10 cellular contexts compared by ENCODE assay signal in genomic region chr3:134363381-134363755, GRCh38. TPM values are rescaled to one million over a fixed set of nuclear protein-coding genes. Genes with fewer than 3 reads are reported as not detected.
A peak's percentile ranks its signal among the peaks of the same experiment; 100 is the strongest.
DNase-seq lines count a peak whose midpoint lies in the region; ATAC-seq, FAIRE-seq and TF ChIP-seq lines count a peak whose summit lies in the region.
"Had no signal": no experiment of that assay in that cellular context is flagged by ENCODE, and none has a peak within 500 bp of the region (broad histone marks: within the 10 kb centered on the region; RNA-seq: fewer than 3 reads in every experiment).

No MANE protein-coding gene starts in this region.

- H3K4me2 ChIP-seq in IMR-90 (ENCODE audit: low read depth, low read length) (peak overlapping the region; percentile 51; the same call in 1 of the 2 replicates), H1 (ENCODE audit: insufficient read depth in 1 of 2, low read depth in 2 of 2, low read length in 2 of 2) (peak overlapping the region; percentile 55 to 62; a peak in 3 of 4 replicates)

- H2BK5ac ChIP-seq in IMR-90 (ENCODE audit: low read depth, low read length, poor library complexity, severe bottlenecking): peak overlapping the region; percentile 87
- H2BK5ac ChIP-seq in H1 (ENCODE audit: low read depth, low read length): peak overlapping the region; percentile 98

- H3K36me3 ChIP-seq in A673 (ENCODE audit: insufficient read depth, low read length, poor library complexity, severe bottlenecking): peaks cover 86% of the 10 kb centered on the region
- peaks cover 93% of the 10 kb centered on the region for H3K36me3 ChIP-seq in IMR-90 (ENCODE audit: control insufficient read depth, insufficient read depth, low read length)
- H3K36me3 ChIP-seq in H1 (ENCODE audit: control insufficient read depth in 2 of 4, insufficient read depth in 4 of 4, low read length in 3 of 4): peaks cover 36 to 91% (median 64%) of the 10 kb centered on the region in 4 experiments

- dilution Hi-C loops in IMR-90 (cut with HindIII; ENCODE audit: low sequenced_read_pairs, unreplicated experiment): no loop called here

- H2AK5ac ChIP-seq in IMR-90 (ENCODE audit: low read depth, low read length) (peak overlapping the region; percentile 82), H1 (ENCODE audit: low read depth, low read length) (peak overlapping the region; percentile 99)

- H3K9me3 ChIP-seq in A673 (ENCODE audit: low read depth, low read length, poor library complexity, severe bottlenecking) (no peaks in the 10 kb centered on the region), IMR-90 (ENCODE audit: control insufficient read depth, insufficient read depth, low read length) (no peaks in the 10 kb centered on the region), H1 (ENCODE audit: insufficient read depth in 2 of 2, low read depth in 1 of 2, low read length in 1 of 2) (no peaks in the 10 kb centered on the region)

- POLR2A ChIA-PET in A673 (lab: Charles Lee; ENCODE audit: low non-redundant PET) (interaction anchor here (0.6 kb wide), 2 partner anchors 101 to 618 kb away, joined by 5 to 18 read pairs; no protein-coding TSS in a partner anchor), IMR-90 (lab: Charles Lee; ENCODE audit: unreplicated experiment) (interaction anchor here (1.3 to 2.8 kb wide), 4 partner anchors 9 to 35 kb away, joined by 3 to 12 read pairs (median 6); partner anchors contain the start of gene AMOTL2), H1 (lab: Charles Lee; ENCODE audit: partially characterized antibody) (interaction anchor here (0.8 to 45.2 kb wide), 14 partner anchors 2 to 113 kb away, joined by 3 to 1731 read pairs (median 5); partner anchors contain the start of genes AMOTL2 and RYK)

- H2BK15ac ChIP-seq in IMR-90 (ENCODE audit: low read depth, low read length) (peak overlapping the region; percentile 49; the same call in 2 of the 3 replicates), H1 (ENCODE audit: low read length) (0 out of 2 replicates have a peak overlapping the region, but pooled peaks have one; percentile 7)

- H3K27ac ChIP-seq in A673 (ENCODE audit: low read depth, low read length, poor library complexity, severe bottlenecking): peak overlapping the region; percentile 90
- H3K27ac ChIP-seq in IMR-90 (ENCODE audit: insufficient read depth, low read length): peak overlapping the region; percentile 82
- peak overlapping the region; percentile 26; the same call in 1 of the 2 replicates for H3K27ac ChIP-seq in H1 (ENCODE audit: low read depth, low read length)

- H4K91ac ChIP-seq in IMR-90 (ENCODE audit: insufficient read depth, low read depth, low read length): peak overlapping the region; percentile 95
- peak overlapping the region; percentile 91 for H4K91ac ChIP-seq in H1 (replicated peaks; ENCODE audit: insufficient read length, low read length)

- H2BK20ac ChIP-seq in IMR-90 (ENCODE audit: low read depth, low read length) (peak overlapping the region; percentile 72; the same call in 1 of the 2 replicates), H1 (ENCODE audit: low read length) (peak overlapping the region; percentile 98)

- H3K23me2 ChIP-seq in H1 (ENCODE audit: low read depth, low read length): peaks cover 2% of the 10 kb centered on the region

- H2AFZ ChIP-seq in IMR-90 (replicated peaks; ENCODE audit: low read length, poor library complexity): no peak overlapping the region
- H2AFZ ChIP-seq in H1 (ENCODE audit: low read length): no peak overlapping the region

- H3K9me3 Mint-ChIP-seq in natural killer cell treated with Interleukin-12 subunit alpha and Interleukin-12 subunit beta and Interleukin-15 and Interleukin-18, amount 100 ng/mL, for 72 hours: no peaks in the 10 kb centered on the region
- H3K9me3 Mint-ChIP-seq in activated T-helper 1 cell treated with anti-CD3 and anti-CD28 coated beads, Interleukin-12 subunit alpha, Interleukin-12 subunit beta, Interleukin-2, Interleukin-4 antibody, amounts not matched to agents 30 ng/mL and 10 ng/mL and 1 ng/mL, durations not matched to agents 14 hours and 24 hours and 36 hours: no peaks in the 10 kb centered on the region
- H3K9me3 Mint-ChIP-seq: activated CD4-positive, alpha-beta T cell treated with anti-CD3 and anti-CD28 coated beads, Interleukin-2, amount 10 ng/mL, durations not matched to agents 7 days and 5 days had no signal

- peak overlapping the region; percentile 83 for H3K23ac ChIP-seq in IMR-90 (ENCODE audit: low read depth, low read length)
- H3K23ac ChIP-seq in H1 (ENCODE audit: insufficient read length): no peak overlapping the region

- no peaks in the 10 kb centered on the region for H3K79me2 ChIP-seq in H1 (ENCODE audit: control insufficient read depth in 1 of 2, insufficient read depth in 2 of 2, low read length in 2 of 2)

- no peak for TF ChIP-seq RAD21 in IMR-90 (IDR thresholded peaks at IDR 0.05; ENCODE audit: low read length)
- TF ChIP-seq RAD21 in H1 (IDR thresholded peaks at IDR 0.05 in 1 of 2, conservative IDR thresholded peaks at IDR 0.05 in 1 of 2; ENCODE audit: low read depth in 2 of 2, low read length in 2 of 2): no peak

- peak overlapping the region; percentile 94 for H3K14ac ChIP-seq in IMR-90 (replicated peaks; ENCODE audit: low read depth, low read length)
- no peak overlapping the region for H3K14ac ChIP-seq in H1 (ENCODE audit: insufficient read length)

- H2BK120ac ChIP-seq in IMR-90 (ENCODE audit: low read depth, low read length) (peak overlapping the region; percentile 86), H1 (replicated peaks; ENCODE audit: low read depth, low read length) (peak overlapping the region; percentile 49)

- DNase-seq in A673 (ENCODE audit: low spot score) (no peak), IMR-90 (no peak), H1 (ENCODE audit: low read depth in 1 of 2, low spot score in 2 of 2) (no peak), cerebellar cortex (ENCODE audit: low spot score) (no peak), GM10266 (ENCODE audit: extremely low spot score) (no peak)
- DNase-seq in natural killer cell treated with Interleukin-12 subunit alpha and Interleukin-12 subunit beta and Interleukin-15 and Interleukin-18, amount 100 ng/mL, for 72 hours (ENCODE audit: low spot score): peak; percentile 31
- no peak for DNase-seq in activated T-helper 1 cell treated with anti-CD3 and anti-CD28 coated beads, Interleukin-12 subunit alpha, Interleukin-12 subunit beta, Interleukin-2, Interleukin-4 antibody, amounts not matched to agents 30 ng/mL and 10 ng/mL and 1 ng/mL, durations not matched to agents 14 hours and 24 hours and 36 hours (ENCODE audit: low spot score)
- DNase-seq: activated CD4-positive, alpha-beta T cell treated with anti-CD3 and anti-CD28 coated beads, Interleukin-2, amount 10 ng/mL, durations not matched to agents 7 days and 5 days; DMS53 had no signal

- H3K56ac ChIP-seq in IMR-90 (ENCODE audit: extremely low read depth, insufficient read depth, low read length) (peak overlapping the region; percentile 89), H1 (replicated peaks; ENCODE audit: insufficient read length, low read depth, low read length) (no peak overlapping the region)

- H3K9ac ChIP-seq in IMR-90 (ENCODE audit: low read depth, low read length) (peak overlapping the region; percentile 74), H1 (replicated peaks in 1 of 4; ENCODE audit: extremely low read depth in 1 of 4, low read depth in 3 of 4, low read length in 3 of 4) (peak overlapping the region in 1 of 4 experiments; percentile 31; a peak in 1 of 7 replicates)

- peak overlapping the region; percentile 28 for H3K4me3 Mint-ChIP-seq in natural killer cell treated with Interleukin-12 subunit alpha and Interleukin-12 subunit beta and Interleukin-15 and Interleukin-18, amount 100 ng/mL, for 72 hours
- H3K4me3 Mint-ChIP-seq in activated T-helper 1 cell treated with anti-CD3 and anti-CD28 coated beads, Interleukin-12 subunit alpha, Interleukin-12 subunit beta, Interleukin-2, Interleukin-4 antibody, amounts not matched to agents 30 ng/mL and 10 ng/mL and 1 ng/mL, durations not matched to agents 14 hours and 24 hours and 36 hours: no peak overlapping the region
- H3K4me3 Mint-ChIP-seq: activated CD4-positive, alpha-beta T cell treated with anti-CD3 and anti-CD28 coated beads, Interleukin-2, amount 10 ng/mL, durations not matched to agents 7 days and 5 days had no signal

- no peak overlapping the region for H3K27ac Mint-ChIP-seq in natural killer cell treated with Interleukin-12 subunit alpha and Interleukin-12 subunit beta and Interleukin-15 and Interleukin-18, amount 100 ng/mL, for 72 hours
- no peak overlapping the region for H3K27ac Mint-ChIP-seq in activated T-helper 1 cell treated with anti-CD3 and anti-CD28 coated beads, Interleukin-12 subunit alpha, Interleukin-12 subunit beta, Interleukin-2, Interleukin-4 antibody, amounts not matched to agents 30 ng/mL and 10 ng/mL and 1 ng/mL, durations not matched to agents 14 hours and 24 hours and 36 hours
- H3K27ac Mint-ChIP-seq: activated CD4-positive, alpha-beta T cell treated with anti-CD3 and anti-CD28 coated beads, Interleukin-2, amount 10 ng/mL, durations not matched to agents 7 days and 5 days had no signal

- H3K36me3 Mint-ChIP-seq in natural killer cell treated with Interleukin-12 subunit alpha and Interleukin-12 subunit beta and Interleukin-15 and Interleukin-18, amount 100 ng/mL, for 72 hours: no peaks in the 10 kb centered on the region
- H3K36me3 Mint-ChIP-seq in activated T-helper 1 cell treated with anti-CD3 and anti-CD28 coated beads, Interleukin-12 subunit alpha, Interleukin-12 subunit beta, Interleukin-2, Interleukin-4 antibody, amounts not matched to agents 30 ng/mL and 10 ng/mL and 1 ng/mL, durations not matched to agents 14 hours and 24 hours and 36 hours (ENCODE audit: low read depth): no peaks in the 10 kb centered on the region

- H3K4ac ChIP-seq in IMR-90 (ENCODE audit: low read depth, low read length) (peak overlapping the region; percentile 93), H1 (replicated peaks; ENCODE audit: insufficient read length, low read depth, low read length) (peak overlapping the region; percentile 55)

- peaks cover 14 to 19% of the 10 kb centered on the region in 2 donors for H3K27me3 Mint-ChIP-seq in natural killer cell treated with Interleukin-12 subunit alpha and Interleukin-12 subunit beta and Interleukin-15 and Interleukin-18, amount 100 ng/mL, for 72 hours
- peaks cover 33% of the 10 kb centered on the region for H3K27me3 Mint-ChIP-seq in activated T-helper 1 cell treated with anti-CD3 and anti-CD28 coated beads, Interleukin-12 subunit alpha, Interleukin-12 subunit beta, Interleukin-2, Interleukin-4 antibody, amounts not matched to agents 30 ng/mL and 10 ng/mL and 1 ng/mL, durations not matched to agents 14 hours and 24 hours and 36 hours (ENCODE audit: insufficient read depth)

- H2AK9ac ChIP-seq in IMR-90 (replicated peaks; ENCODE audit: low read depth, low read length, poor library complexity): peak overlapping the region; percentile 89

- H3K4me1 Mint-ChIP-seq in natural killer cell treated with Interleukin-12 subunit alpha and Interleukin-12 subunit beta and Interleukin-15 and Interleukin-18, amount 100 ng/mL, for 72 hours (ENCODE audit: low read depth in 2 of 2): peaks cover 15 to 19% of the 10 kb centered on the region in 2 donors
- peaks cover 13% of the 10 kb centered on the region for H3K4me1 Mint-ChIP-seq in activated T-helper 1 cell treated with anti-CD3 and anti-CD28 coated beads, Interleukin-12 subunit alpha, Interleukin-12 subunit beta, Interleukin-2, Interleukin-4 antibody, amounts not matched to agents 30 ng/mL and 10 ng/mL and 1 ng/mL, durations not matched to agents 14 hours and 24 hours and 36 hours (ENCODE audit: low read depth)

- H3K79me1 ChIP-seq in IMR-90 (ENCODE audit: low read depth in 1 of 2, low read length in 2 of 2) (peaks cover 29 to 83% of the 10 kb centered on the region in 2 experiments; a peak in 3 of 4 replicates), H1 (ENCODE audit: low read depth, low read length) (peaks cover 7% of the 10 kb centered on the region; the same call in 1 of the 2 replicates)

- H4K8ac ChIP-seq in IMR-90 (ENCODE audit: low read depth in 2 of 2, low read length in 2 of 2) (peak overlapping the region; percentile 82 to 90), H1 (ENCODE audit: extremely low read depth, insufficient read depth, low read length) (no peak overlapping the region)

- peaks cover 64% of the 10 kb centered on the region for H3K4me1 ChIP-seq in A673 (ENCODE audit: insufficient read depth, low read length, poor library complexity, severe bottlenecking)
- peaks cover 83% of the 10 kb centered on the region for H3K4me1 ChIP-seq in IMR-90 (ENCODE audit: control insufficient read depth, insufficient read depth, low read length)
- peaks cover 18 to 30% (median 26%) of the 10 kb centered on the region in 4 experiments for H3K4me1 ChIP-seq in H1 (replicated peaks in 1 of 4; ENCODE audit: control insufficient read depth in 3 of 4, insufficient read depth in 4 of 4, low read length in 3 of 4)

- H4K20me1 ChIP-seq in IMR-90 (ENCODE audit: insufficient read depth, low read length) (peaks cover 95% of the 10 kb centered on the region), H1 (replicated peaks in 1 of 2; ENCODE audit: control insufficient read depth in 1 of 2, insufficient read depth in 2 of 2, low read length in 2 of 2) (peaks cover 0 to 6% of the 10 kb centered on the region in 2 experiments)

- peak; percentile 72 for FAIRE-seq in H1 (lab: Jason Lieb, UNC)

- in situ Hi-C loops in IMR-90 (cut with MboI; ENCODE audit: low sequenced_read_pairs): no loop called here

- H3K4me3 ChIP-seq in A673 (ENCODE audit: low read depth, low read length, poor library complexity, severe bottlenecking) (peak overlapping the region; percentile 23), IMR-90 (ENCODE audit: insufficient read depth, low read depth, low read length) (no peak overlapping the region), H1 (ENCODE audit: extremely low read depth in 1 of 4, insufficient read depth in 2 of 4, low read depth in 3 of 4, low read length in 4 of 4) (peak overlapping the region in 1 of 4 experiments; percentile 44; a peak in 1 of 8 replicates)

- H4K5ac ChIP-seq in IMR-90 (ENCODE audit: low read depth, low read length) (peak overlapping the region; percentile 50), H1 (ENCODE audit: insufficient read length, low read depth, low read length) (peak overlapping the region; percentile 0)

- peak overlapping the region; percentile 98 for H2BK12ac ChIP-seq in H1 (ENCODE audit: low read depth, low read length)

- no TSS peak for BruUV-seq in A673 (replicated peaks; lab: Mats Ljungman, UMichigan)
- BruUV-seq in IMR-90 (replicated peaks; lab: Mats Ljungman, UMichigan): no TSS peak

- peaks cover 24% of the 10 kb centered on the region; the same call in 1 of the 2 replicates for H3K9me1 ChIP-seq in IMR-90 (ENCODE audit: insufficient read depth, low read length)

- peak overlapping the region; percentile 63 for H3K18ac ChIP-seq in IMR-90 (ENCODE audit: low read depth, low read length)
- peak overlapping the region; percentile 94; the same call in 1 of the 2 replicates for H3K18ac ChIP-seq in H1 (ENCODE audit: extremely low read depth, low read length)

- ATAC-seq in IMR-90 (ENCODE audit: low read depth) (no peak), HG03469 (IDR thresholded peaks at IDR 0.05; ENCODE audit: unreplicated experiment) (no peak)
- ATAC-seq in natural killer cell treated with Interleukin-12 subunit alpha and Interleukin-12 subunit beta and Interleukin-15 and Interleukin-18, amount 100 ng/mL, for 72 hours: no peak

- no peaks in the 10 kb centered on the region for H3K27me3 ChIP-seq in A673 (replicated peaks; ENCODE audit: insufficient read depth, low read depth, low read length, poor library complexity)
- no peaks in the 10 kb centered on the region for H3K27me3 ChIP-seq in IMR-90 (ENCODE audit: control insufficient read depth, insufficient read depth, low read length)
- H3K27me3 ChIP-seq in H1 (replicated peaks in 1 of 4; ENCODE audit: control insufficient read depth in 3 of 4, extremely low read depth in 1 of 4, insufficient read depth in 3 of 4, low read length in 3 of 4): no peaks in the 10 kb centered on the region; a peak in 1 of 7 replicates

- TF ChIP-seq EP300 in H1 (IDR thresholded peaks at IDR 0.05; ENCODE audit: borderline replicate concordance in 1 of 2, low read depth in 2 of 2, low read length in 2 of 2): no peak

- no CpG with 5 or more reads among the region's 3 CpGs for WGBS in IMR-90 (ENCODE audit: extremely low coverage in 2 of 2, insufficient read length in 1 of 2), 2 experiments
- WGBS in H1 (ENCODE audit: extremely low coverage in 1 of 2, insufficient coverage in 1 of 2, insufficient read length in 1 of 2, insufficient replicate concordance in 2 of 2, low coverage in 1 of 2, low lambda C conversion rate in 2 of 2, missing lambda C conversion rate in 1 of 2), 2 experiments: 64% methylated on average over 3 of the region's 3 CpGs; no CpG with 5 or more reads in 1 of the 2 experiments

- TF ChIP-seq POLR2A in IMR-90 (IDR thresholded peaks at IDR 0.05; ENCODE audit: low read depth, low read length) (no peak; the same call in 1 of the 2 replicates), H1 (IDR thresholded peaks at IDR 0.05; ENCODE audit: control extremely low read depth in 1 of 2, low read depth in 2 of 2, low read length in 2 of 2) (peak in 1 of 2 experiments; percentile 5; a peak in 1 of 3 replicates)

- intact Hi-C loops in A673 (cut with micrococcal nuclease; ENCODE audit: unreplicated experiment) (loop anchor here (5.0 kb wide), 1 partner anchor 36 kb away; no protein-coding TSS in a partner anchor), IMR-90 (cut with micrococcal nuclease) (loop anchor here (5.0 kb wide), 1 partner anchor 151 kb away; no protein-coding TSS in a partner anchor)
- intact Hi-C loops in activated T-helper 1 cell treated with anti-CD3 and anti-CD28 coated beads, Interleukin-12 subunit alpha, Interleukin-12 subunit beta, Interleukin-2, Interleukin-4 antibody, amounts not matched to agents 30 ng/mL and 10 ng/mL and 1 ng/mL, durations not matched to agents 14 hours and 24 hours and 36 hours (cut with micrococcal nuclease): no loop called here

- TF ChIP-seq CTCF in A673 (conservative IDR thresholded peaks at IDR 0.05; ENCODE audit: low read depth, low read length) (no peak), IMR-90 (conservative IDR thresholded peaks at IDR 0.05; ENCODE audit: low read depth, low read length) (no peak), H1 (IDR thresholded peaks at IDR 0.05; ENCODE audit: control extremely low read depth in 1 of 3, insufficient read depth in 1 of 3, low read depth in 1 of 3, low read length in 3 of 3) (no peak), GM10266 (IDR thresholded peaks at IDR 0.05; ENCODE audit: control insufficient read depth, insufficient read depth, low read depth, missing control alignments) (no peak)

- CTCF ChIA-PET in A673 (lab: Charles Lee): interaction anchor here (1.9 kb wide), 1 partner anchor 54 kb away, joined by 6 read pairs; no protein-coding TSS in a partner anchor
- CTCF ChIA-PET in IMR-90 (lab: Yijun Ruan, JAX): no interaction called here
- CTCF ChIA-PET in H1 (lab: Charles Lee; ENCODE audit: partially characterized antibody): interaction anchor here (0.7 to 13.1 kb wide), 24 partner anchors 8 to 155 kb away, joined by 3 to 144 read pairs (median 4); partner anchors contain the start of gene AMOTL2

RNA-seq across cellular contexts. Expression of gene AMOTL2, which starts 10.9 kb away (rescaled TPM):
- total RNA-seq in A673 (2021) (38.9 and 59.6 TPM in 2 replicates), IMR-90 (2012; rRNA removed) (162 and 172 TPM in 2 replicates)
- polyA plus RNA-seq in IMR-90 (2012; rRNA removed) (176 and 230 TPM in 2 replicates), H1 (2011; rRNA removed) (19.0 and 33.5 TPM in 2 replicates)
- 168 and 220 TPM in 2 replicates for polyA plus RNA-seq in IMR-90 (2012; cell fraction: cytosol; rRNA removed)
- polyA plus RNA-seq in IMR-90 (2012; cell fraction: nucleus; rRNA removed; ENCODE audit: low replicate concordance): 530 and 567 TPM in 2 replicates
- 60.3 and 63.7 TPM in 2 replicates for total RNA-seq in H1 (2021; fragmentation: NEBNext Ultra II Directional; extraction: Animal tissue kit (Norgen Biotek cat#: 25700))
- 31.5 TPM for polyA plus RNA-seq in H1 (2011; cell fraction: cytosol; rRNA removed)
- 61.9 TPM for polyA plus RNA-seq in H1 (2011; cell fraction: nucleus; rRNA removed)
- 19.2 to 24.1 TPM (median 20.7 TPM) in 4 replicates for polyA plus RNA-seq in H1 (2012, experiment 1 of 2)
- polyA plus RNA-seq in H1 (2012, experiment 2 of 2): 17.1 TPM
- 18.6 TPM for polyA plus RNA-seq in H1 (2013, experiment 1 of 2)
- 17.2 TPM for polyA plus RNA-seq in H1 (2013, experiment 2 of 2)
- 34.9 and 37.0 TPM in 2 replicates for polyA minus RNA-seq in H1 (2011; rRNA and poly(A)+ RNA removed)
- polyA minus RNA-seq in H1 (2011; cell fraction: cytosol; rRNA and poly(A)+ RNA removed): 31.9 TPM
- polyA minus RNA-seq in H1 (2011; cell fraction: nucleus; rRNA and poly(A)+ RNA removed): 103 TPM
- not detected for total RNA-seq in natural killer cell treated with Interleukin-12 subunit alpha and Interleukin-12 subunit beta and Interleukin-15 and Interleukin-18, amount 100 ng/mL, for 72 hours
- total RNA-seq in activated T-helper 1 cell treated with anti-CD3 and anti-CD28 coated beads, Interleukin-12 subunit alpha, Interleukin-12 subunit beta, Interleukin-2, Interleukin-4 antibody, amounts not matched to agents 30 ng/mL and 10 ng/mL and 1 ng/mL, durations not matched to agents 14 hours and 24 hours and 36 hours: not detected in 2 replicates
- total RNA-seq: activated CD4-positive, alpha-beta T cell treated with anti-CD3 and anti-CD28 coated beads, Interleukin-2, amount 10 ng/mL, durations not matched to agents 7 days and 5 days had no signal

Comparison
In these comparisons a context has a peak if more than half of its experiments do, and no peak if none do; other contexts are left out.
1. H3K27ac ChIP-seq: peak in every context shown above with its lines; median percentile 90 in A673; 82 in IMR-90; 26 in H1.
2. RNA of gene AMOTL2, which starts 10.9 kb away (total RNA-seq): 162 to 172 TPM in IMR-90, 60.3 to 63.7 TPM in H1 and 38.9 to 59.6 TPM in A673; not detected in natural killer cell treated with Interleukin-12 subunit alpha and Interleukin-12 subunit beta and Interleukin-15 and Interleukin-18, amount 100 ng/mL, for 72 hours and not detected in activated T-helper 1 cell treated with anti-CD3 and anti-CD28 coated beads, Interleukin-12 subunit alpha, Interleukin-12 subunit beta, Interleukin-2, Interleukin-4 antibody, amounts not matched to agents 30 ng/mL and 10 ng/mL and 1 ng/mL, durations not matched to agents 14 hours and 24 hours and 36 hours; every median in the first group is over 10 times any median in the second.